Comparison of ENCODE assay signal across 8 cellular contexts in the genomic region with DNA sequence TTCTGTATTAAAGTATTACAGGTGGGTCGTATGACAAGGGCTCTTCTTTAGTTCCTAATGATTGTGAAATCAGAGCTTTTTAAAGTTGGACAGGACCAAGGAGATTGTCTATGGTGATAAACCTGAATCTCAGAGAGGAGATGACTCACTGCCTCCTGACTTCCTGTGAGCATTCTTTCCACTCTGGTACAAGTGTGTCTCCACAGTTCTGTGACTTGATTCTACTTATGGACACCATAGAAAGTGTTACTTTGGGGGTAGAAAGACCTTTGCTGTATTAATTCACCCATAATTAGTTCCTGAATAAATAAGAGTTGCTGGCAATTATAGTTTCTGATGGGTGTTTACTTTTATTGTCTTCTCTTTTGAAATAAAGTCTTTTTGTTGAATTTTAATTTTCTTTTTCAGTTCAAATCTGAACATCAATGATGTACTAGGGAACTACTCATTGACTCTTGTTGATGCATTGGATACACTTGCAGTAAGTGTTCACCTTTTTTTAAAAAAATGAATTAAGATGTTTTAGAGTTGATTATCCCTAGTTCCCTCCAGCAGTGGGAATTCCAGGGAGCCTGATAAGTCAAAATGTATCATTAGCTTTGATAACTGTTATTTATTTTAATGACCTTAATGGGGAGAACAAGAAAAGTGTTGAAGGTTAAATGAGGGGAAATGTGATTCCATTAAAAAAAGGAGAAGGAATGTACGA. TPM values are rescaled to one million over a fixed set of nuclear protein-coding genes. Genes with fewer than 3 reads are reported as not detected.
DNase-seq lines count a peak whose midpoint lies in the region; ATAC-seq and TF ChIP-seq lines count a peak whose summit lies in the region.

No MANE protein-coding gene starts in this region.

- peak overlapping the region; percentile 100 for H3K27ac Mint-ChIP-seq in activated T-cell treated with anti-CD3 and anti-CD28 coated beads, Interleukin-2, amount 50 U/mL, for 72 hours

- TF ChIP-seq EP300 in ovary (IDR thresholded peaks at IDR 0.05): no peak

- peaks cover 42 to 78% of the 10 kb centered on the region in 2 donors for H3K36me3 Mint-ChIP-seq in activated T-cell treated with anti-CD3 and anti-CD28 coated beads, Interleukin-2, amount 50 U/mL, for 72 hours (ENCODE audit: insufficient read depth in 2 of 2)

- H3K4me1 ChIP-seq in ovary (ENCODE audit: insufficient read depth): peaks cover 3% of the 10 kb centered on the region

- H3K36me3 ChIP-seq in H7 (replicated peaks; ENCODE audit: control insufficient read depth, insufficient read depth, low read length) (peaks cover 2% of the 10 kb centered on the region), ovary (no peaks in the 10 kb centered on the region)

- H3K27me3 Mint-ChIP-seq in activated T-cell treated with anti-CD3 and anti-CD28 coated beads, Interleukin-2, amount 50 U/mL, for 72 hours (ENCODE audit: low read depth): no peaks in the 10 kb centered on the region

- H3K27me3 ChIP-seq in H7 (ENCODE audit: control insufficient read depth, insufficient read depth, low read length): no peaks in the 10 kb centered on the region
- H3K27me3 ChIP-seq in ovary: no peaks in the 10 kb centered on the region

- H3K4me3 Mint-ChIP-seq in activated T-cell treated with anti-CD3 and anti-CD28 coated beads, Interleukin-2, amount 50 U/mL, for 72 hours: peak overlapping the region; percentile 83 to 91

- intact Hi-C loops in ovary (cut with DNase I): no loop called here

- peak; percentile 47 to 55 for DNase-seq in activated T-cell treated with anti-CD3 and anti-CD28 coated beads, Interleukin-2, amount 50 U/mL, for 72 hours
- DNase-seq in activated T-cell treated with anti-CD3 and anti-CD28 coated beads for 4 hours (no peak), NAMALWA (ENCODE audit: low spot score) (peak; percentile 78), amniotic epithelial cell (ENCODE audit: low read depth) (peak; percentile 93), lung microvascular endothelial cell (ENCODE audit: low read depth in 2 of 2) (peak; percentile 80 to 89), H7 (no peak), ovary (no peak)

- no peak overlapping the region for H3K27ac ChIP-seq in ovary

- no peak overlapping the region for H3K4me3 ChIP-seq in H7 (ENCODE audit: insufficient read depth, low read depth, low read length)
- no peak overlapping the region for H3K4me3 ChIP-seq in ovary

- no peak for TF ChIP-seq CTCF in ovary (IDR thresholded peaks at IDR 0.05)

- 63 to 69% (median 63%) methylated on average over 2 of the region's 2 CpGs for WGBS in ovary, 3 donors

- H3K9me3 Mint-ChIP-seq in activated T-cell treated with anti-CD3 and anti-CD28 coated beads, Interleukin-2, amount 50 U/mL, for 72 hours: peaks cover 2 to 3% of the 10 kb centered on the region in 2 donors

- peaks cover 94% of the 10 kb centered on the region for H3K4me1 Mint-ChIP-seq in activated T-cell treated with anti-CD3 and anti-CD28 coated beads, Interleukin-2, amount 50 U/mL, for 72 hours (ENCODE audit: low read depth)

- peak; percentile 45 to 47 for ATAC-seq in activated T-cell treated with anti-CD3 and anti-CD28 coated beads, Interleukin-2, amount 50 U/mL, for 72 hours (replicated peaks in 1 of 2)
- ATAC-seq in HG02610 (IDR thresholded peaks at IDR 0.05; ENCODE audit: unreplicated experiment): peak; percentile 43

- no peaks in the 10 kb centered on the region for H3K9me3 ChIP-seq in ovary

- TF ChIP-seq POLR2A in ovary (IDR thresholded peaks at IDR 0.05): no peak

RNA-seq across cellular contexts. Expression of gene EDEM1, which starts 7.4 kb away (rescaled TPM):
- 100 to 1,000 TPM; 225 to 272 TPM for total RNA-seq in activated T-cell treated with anti-CD3 and anti-CD28 coated beads, Interleukin-2, amount 50 U/mL, for 72 hours
- total RNA-seq in lung microvascular endothelial cell: 15.3 and 15.7 TPM in 2 replicates
- 12.6 and 13.2 TPM in 2 replicates for total RNA-seq in H7 (2014; rRNA removed; shearing (Covaris generic))
- 10 to 100 TPM; 19.5 to 43.4 (median 31.5) TPM for total RNA-seq in ovary
- 10 to 100 TPM; 11.5 to 14.3 TPM for polyA plus RNA-seq in ovary

Comparison
In these comparisons a context has a peak if more than half of its experiments do, and no peak if none do; other contexts are left out.
1. DNase-seq: peak in activated T-cell treated with anti-CD3 and anti-CD28 coated beads, Interleukin-2, amount 50 U/mL, for 72 hours (2 of 2), NAMALWA (single experiment), amniotic epithelial cell (single experiment) and lung microvascular endothelial cell (2 of 2); none in activated T-cell treated with anti-CD3 and anti-CD28 coated beads for 4 hours (single experiment), H7 (single experiment) and ovary (0 of 5).
2. RNA of gene EDEM1, which starts 7.4 kb away (total RNA-seq): 225 to 272 TPM in activated T-cell treated with anti-CD3 and anti-CD28 coated beads, Interleukin-2, amount 50 U/mL, for 72 hours; 19.5 to 43.4 TPM in ovary, 15.3 to 15.7 TPM in lung microvascular endothelial cell and 12.6 to 13.2 TPM in H7; every median in the first group is over 4 times any median in the second.